5 cellular contexts compared by ENCODE assay signal in genomic region chr2:130267572-130267971, GRCh38.
DNase-seq lines count a peak whose midpoint lies in the region; FAIRE-seq and TF ChIP-seq lines count a peak whose summit lies in the region.
"Not testable (repeated sequence)": the region's sequence is repeated elsewhere in the genome, so short reads cannot be mapped to it uniquely, and the experiment has no call there.

No MANE protein-coding gene starts in this region.

- not testable (repeated sequence) for H2BK15ac ChIP-seq in neuronal stem cell (ENCODE audit: low read length)

- not testable (repeated sequence) for H2BK120ac ChIP-seq in neuronal stem cell (ENCODE audit: low read depth, low read length)

- H3K4me1 ChIP-seq in kidney (ENCODE audit: control insufficient read depth in 1 of 2, insufficient read depth in 1 of 2, low read depth in 1 of 2, low read length in 2 of 2); neuronal stem cell (ENCODE audit: control insufficient read depth in 2 of 2, insufficient read depth in 1 of 2, low read depth in 1 of 2, low read length in 2 of 2): not testable (repeated sequence)

- not testable (repeated sequence) for H3K79me1 ChIP-seq in neuronal stem cell (ENCODE audit: low read depth, low read length)

- not testable (repeated sequence) for TF ChIP-seq CTCF in bronchial epithelial cell (IDR thresholded peaks at IDR 0.05; ENCODE audit: insufficient read depth, low read length, severe bottlenecking); chondrocyte (IDR thresholded peaks at IDR 0.05); kidney (IDR thresholded peaks at IDR 0.05; ENCODE audit: borderline replicate concordance, extremely low read depth, insufficient read depth)

- not testable (repeated sequence) for H3K4me3 ChIP-seq in bronchial epithelial cell (ENCODE audit: low read depth, low read length); kidney (ENCODE audit: low read length in 2 of 2); neuronal stem cell (ENCODE audit: low read length in 2 of 2)

- H3K4me3 Mint-ChIP-seq in chondrocyte (ENCODE audit: unreplicated experiment), result not testable (repeated sequence)

- not testable (repeated sequence) for H2BK5ac ChIP-seq in neuronal stem cell (ENCODE audit: low read length)

- not testable (repeated sequence) for H4K8ac ChIP-seq in neuronal stem cell (ENCODE audit: low read depth, low read length)

- H3K14ac ChIP-seq in neuronal stem cell (ENCODE audit: low read length), result peak overlapping the region; percentile 4

- H2AFZ ChIP-seq in neuronal stem cell (ENCODE audit: low read length), result not testable (repeated sequence)

- H3K27ac ChIP-seq in kidney (ENCODE audit: low read depth in 2 of 2, low read length in 2 of 2); neuronal stem cell (replicated peaks; ENCODE audit: low read length): not testable (repeated sequence)

- H3K18ac ChIP-seq in neuronal stem cell (ENCODE audit: low read length), result not testable (repeated sequence)

- not testable (repeated sequence) for H3K9ac ChIP-seq in kidney (ENCODE audit: low read length in 2 of 2); neuronal stem cell (ENCODE audit: low read depth, low read length, poor library complexity)

- H2BK12ac ChIP-seq in neuronal stem cell (ENCODE audit: low read length), result not testable (repeated sequence)

- not testable (repeated sequence) for H3K4me2 ChIP-seq in neuronal stem cell (ENCODE audit: insufficient read depth, low read length, poor library complexity, severe bottlenecking)

- not testable (repeated sequence) for H3K4ac ChIP-seq in neuronal stem cell (ENCODE audit: low read length)

- not testable (repeated sequence) for H3K27me3 Mint-ChIP-seq in chondrocyte (ENCODE audit: low read depth)

- WGBS in neuronal stem cell (ENCODE audit: extremely low coverage in 2 of 2, insufficient read length in 2 of 2, insufficient replicate concordance in 1 of 2), 2 donors, result no CpG with 5 or more reads among the region's 4 CpGs

- peak; percentile 83 for FAIRE-seq in bronchial epithelial cell (lab: Jason Lieb, UNC)
- not testable (repeated sequence) for FAIRE-seq in kidney (lab: Jason Lieb, UNC)
- peak; percentile 98 for FAIRE-seq in urothelium cell line (lab: Jason Lieb, UNC)

- H3K9me3 ChIP-seq in kidney (ENCODE audit: control insufficient read depth in 1 of 2, low read length in 2 of 2); neuronal stem cell (replicated peaks in 1 of 2; ENCODE audit: control insufficient read depth in 2 of 2, insufficient read depth in 1 of 2, low read depth in 1 of 2, low read length in 2 of 2): not testable (repeated sequence)

- intact Hi-C loops in kidney (cut with DNase I), result not testable (repeated sequence)

- H3K36me3 ChIP-seq in bronchial epithelial cell (ENCODE audit: control insufficient read depth, insufficient read depth, low read length); kidney (ENCODE audit: control insufficient read depth in 1 of 2, insufficient read depth in 2 of 2, low read length in 2 of 2); neuronal stem cell (replicated peaks in 1 of 2; ENCODE audit: control insufficient read depth in 2 of 2, insufficient read depth in 2 of 2, low read length in 2 of 2): not testable (repeated sequence)

- H3K23ac ChIP-seq in neuronal stem cell (ENCODE audit: low read depth, low read length, poor library complexity), result not testable (repeated sequence)

- H2AK5ac ChIP-seq in neuronal stem cell (ENCODE audit: low read depth, low read length), result not testable (repeated sequence)

- H3K27ac Mint-ChIP-seq in chondrocyte (ENCODE audit: unreplicated experiment), result not testable (repeated sequence)

- H3K36me3 Mint-ChIP-seq in chondrocyte (ENCODE audit: low read depth), result not testable (repeated sequence)

- H3K4me1 Mint-ChIP-seq in chondrocyte (ENCODE audit: low read depth), result not testable (repeated sequence)

- not testable (repeated sequence) for H3K9me3 Mint-ChIP-seq in chondrocyte (ENCODE audit: low read depth)

- not testable (repeated sequence) for H3K27me3 ChIP-seq in bronchial epithelial cell (ENCODE audit: control insufficient read depth, insufficient read depth, low read length)
- H3K27me3 ChIP-seq in neuronal stem cell (ENCODE audit: control insufficient read depth in 3 of 3, insufficient read depth in 3 of 3, low read depth in 1 of 3, low read length in 3 of 3), result peaks cover 0 to 15% (median 0%) of the 10 kb centered on the region in 3 experiments

- H4K91ac ChIP-seq in neuronal stem cell (ENCODE audit: low read depth, low read length, poor library complexity), result not testable (repeated sequence)

- not testable (repeated sequence) for DNase-seq in bronchial epithelial cell (ENCODE audit: low read depth); neuronal stem cell (ENCODE audit: low spot score); urothelium cell line (ENCODE audit: low spot score)
- peak; percentile 68 for DNase-seq in chondrocyte (ENCODE audit: low spot score)
- peak; percentile 22 for DNase-seq in kidney
